In the genomic region with DNA sequence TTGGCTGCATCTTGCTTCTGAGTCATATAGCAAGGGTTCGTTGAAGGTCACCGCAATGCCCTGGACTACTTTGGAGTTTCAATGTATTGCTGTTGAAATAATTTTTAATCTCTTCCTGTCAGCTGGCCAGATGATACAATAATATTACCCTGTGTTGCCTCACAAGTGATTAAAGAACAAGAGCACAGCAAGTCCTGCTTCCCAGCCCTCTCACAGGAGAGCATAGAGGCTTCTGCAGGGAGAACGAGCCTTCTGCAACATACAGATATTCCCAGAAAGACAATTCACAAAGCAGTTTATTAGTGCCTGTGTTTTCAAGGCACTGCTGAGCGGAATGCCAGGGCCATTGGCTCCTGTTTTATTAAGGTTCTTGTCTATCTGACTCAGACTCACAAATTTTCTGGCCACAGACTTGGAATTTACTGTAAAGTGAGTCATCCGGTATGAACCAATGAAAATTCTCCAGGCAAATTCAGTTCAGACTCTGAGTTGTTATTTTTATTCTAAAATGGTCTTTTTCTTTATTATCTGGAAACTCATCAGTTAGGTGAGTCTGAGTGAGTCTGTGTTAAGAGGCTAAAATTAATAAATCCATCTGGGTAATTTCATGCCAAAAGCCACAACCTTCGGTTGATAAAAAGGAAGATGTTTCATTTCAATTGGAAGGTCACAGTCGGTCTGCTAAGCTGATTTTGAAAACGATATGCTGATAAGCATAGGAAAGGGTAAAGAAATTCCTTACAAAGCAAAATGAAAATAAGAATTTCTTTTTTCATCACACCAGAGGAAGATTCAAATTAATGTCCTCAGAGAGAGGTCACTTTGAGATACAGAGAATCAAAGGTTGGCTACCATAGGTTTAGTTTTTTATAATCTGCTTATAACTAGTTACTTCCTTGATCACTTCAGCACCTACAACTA, we compare ENCODE assay signal across 8 cellular contexts.
DNase-seq lines count a peak whose midpoint lies in the region; ATAC-seq and TF ChIP-seq lines count a peak whose summit lies in the region.

No MANE protein-coding gene starts in this region.

- peaks cover 23% of the 10 kb centered on the region for H3K4me1 Mint-ChIP-seq in activated T-cell treated with anti-CD3 and anti-CD28 coated beads, Interleukin-2, amount 50 U/mL, for 24 hours (ENCODE audit: low read depth)

- H3K4me1 ChIP-seq in adrenal gland (replicated peaks in 1 of 2) (peaks cover 18 to 29% of the 10 kb centered on the region in 2 donors), iPS-20b (ENCODE audit: insufficient read depth, low read length) (peaks cover 15% of the 10 kb centered on the region), subcutaneous abdominal adipose tissue (ENCODE audit: control insufficient read depth in 5 of 5, insufficient read depth in 5 of 5, low read length in 5 of 5) (peaks cover 0 to 15% (median 13%) of the 10 kb centered on the region in 5 donors)

- no peaks in the 10 kb centered on the region for H3K9me3 Mint-ChIP-seq in activated T-cell treated with anti-CD3 and anti-CD28 coated beads, Interleukin-2, amount 50 U/mL, for 24 hours

- H3K4me3 ChIP-seq in adrenal gland (peak overlapping the region in 1 of 4 donors; percentile 38), iPS-20b (ENCODE audit: low read length) (no peak overlapping the region), subcutaneous abdominal adipose tissue (ENCODE audit: low read depth in 1 of 5, low read length in 5 of 5) (peak overlapping the region in 3 of 5 donors; percentile 23 to 61 (median 57))

- TF ChIP-seq POLR2A in adrenal gland (IDR thresholded peaks at IDR 0.05): peak; percentile 16 to 87

- peak overlapping the region; percentile 1 for H3K27ac Mint-ChIP-seq in activated T-cell treated with anti-CD3 and anti-CD28 coated beads, Interleukin-2, amount 50 U/mL, for 24 hours

- TF ChIP-seq CTCF in adrenal gland (IDR thresholded peaks at IDR 0.05): no peak

- H3K27me3 ChIP-seq in adrenal gland: no peaks in the 10 kb centered on the region
- no peaks in the 10 kb centered on the region for H3K27me3 ChIP-seq in iPS-20b (ENCODE audit: insufficient read depth, low read length)
- H3K27me3 ChIP-seq in subcutaneous abdominal adipose tissue (ENCODE audit: control insufficient read depth in 5 of 5, insufficient read depth in 4 of 5, low read length in 5 of 5): no peaks in the 10 kb centered on the region

- peaks cover 22% of the 10 kb centered on the region for H3K27me3 Mint-ChIP-seq in activated T-cell treated with anti-CD3 and anti-CD28 coated beads, Interleukin-2, amount 50 U/mL, for 24 hours

- intact Hi-C loops in adrenal gland (cut with DNase I): no loop called here

- no peak overlapping the region for H3K4me3 Mint-ChIP-seq in activated T-cell treated with anti-CD3 and anti-CD28 coated beads, Interleukin-2, amount 50 U/mL, for 24 hours

- no peak for ATAC-seq in GM18520 (IDR thresholded peaks at IDR 0.05; ENCODE audit: unreplicated experiment)

- H3K36me3 Mint-ChIP-seq in activated T-cell treated with anti-CD3 and anti-CD28 coated beads, Interleukin-2, amount 50 U/mL, for 24 hours (ENCODE audit: low read depth): no peaks in the 10 kb centered on the region

- no peak for DNase-seq in activated T-cell treated with anti-CD3 and anti-CD28 coated beads, Interleukin-2, amount 50 U/mL, for 24 hours
- DNase-seq in activated T-cell treated with anti-CD3 and anti-CD28 coated beads for 4 hours (no peak), adrenal gland (peak; percentile 59 to 90 (median 83)), NCI-H82 (lab: John Stamatoyannopoulos, UW) (no peak), caudate nucleus (lab: John Stamatoyannopoulos, UW) (no peak)

- H3K9me3 ChIP-seq in adrenal gland (replicated peaks in 1 of 3): no peaks in the 10 kb centered on the region
- H3K9me3 ChIP-seq in iPS-20b (ENCODE audit: insufficient read depth, low read depth, low read length): no peaks in the 10 kb centered on the region
- H3K9me3 ChIP-seq in subcutaneous abdominal adipose tissue (ENCODE audit: control insufficient read depth in 5 of 5, low read length in 5 of 5): no peaks in the 10 kb centered on the region

- H3K27ac ChIP-seq in adrenal gland: peak overlapping the region; percentile 84 to 93 (median 91)
- H3K27ac ChIP-seq in iPS-20b (ENCODE audit: low read length): no peak overlapping the region
- peak overlapping the region; percentile 64 for H3K27ac ChIP-seq in subcutaneous abdominal adipose tissue (ENCODE audit: low read depth, low read length)
- no peak overlapping the region for H3K27ac ChIP-seq in caudate nucleus (ENCODE audit: low read depth, low read length)

- 19 to 25% (median 21%) methylated on average over 8 of the region's 8 CpGs for WGBS in adrenal gland, 4 donors

- peak overlapping the region; percentile 54; the same call in 1 of the 2 replicates for H3K9ac ChIP-seq in iPS-20b (ENCODE audit: low read depth, low read length)
- H3K9ac ChIP-seq in subcutaneous abdominal adipose tissue (ENCODE audit: low read length in 5 of 5): peak overlapping the region in 2 of 5 donors; percentile 54 to 66

- no peaks in the 10 kb centered on the region for H3K36me3 ChIP-seq in adrenal gland (replicated peaks in 1 of 2)
- no peaks in the 10 kb centered on the region for H3K36me3 ChIP-seq in iPS-20b (ENCODE audit: insufficient read depth, low read depth, low read length)
- H3K36me3 ChIP-seq in subcutaneous abdominal adipose tissue (ENCODE audit: control insufficient read depth in 5 of 5, insufficient read depth in 5 of 5, low read length in 5 of 5): no peaks in the 10 kb centered on the region

Comparison
In these comparisons a context has a peak if more than half of its experiments do, and no peak if none do; other contexts are left out.
1. DNase-seq: peak in adrenal gland (7 of 7); none in activated T-cell treated with anti-CD3 and anti-CD28 coated beads, Interleukin-2, amount 50 U/mL, for 24 hours (single experiment), activated T-cell treated with anti-CD3 and anti-CD28 coated beads for 4 hours (single experiment), NCI-H82 (single experiment) and caudate nucleus (0 of 61).
2. H3K27ac ChIP-seq: peak in adrenal gland (5 of 5) and subcutaneous abdominal adipose tissue (single experiment); none in iPS-20b (single experiment) and caudate nucleus (single experiment).